ENCODE assay signal across 11 cellular contexts in the genomic region with DNA sequence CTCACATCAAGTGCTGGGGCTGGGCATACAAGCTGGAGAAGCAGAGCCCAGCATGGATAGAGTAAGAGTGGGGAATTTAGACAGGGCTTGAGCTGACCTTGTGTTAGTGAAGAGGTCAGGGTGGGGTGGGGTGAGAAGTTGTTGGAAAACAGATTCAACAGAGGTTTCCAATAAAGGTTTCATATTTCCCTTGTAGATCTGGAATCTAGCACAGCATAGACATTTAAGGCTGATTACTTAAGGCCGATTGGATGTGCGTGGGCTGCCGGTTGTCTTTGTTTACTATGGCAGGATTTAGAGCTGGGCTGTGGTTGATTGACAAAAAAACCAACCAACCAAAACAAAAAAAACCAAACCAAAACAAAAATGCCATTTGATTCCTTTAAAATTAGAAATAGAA.
DNase-seq lines count a peak whose midpoint lies in the region; ATAC-seq and TF ChIP-seq lines count a peak whose summit lies in the region.
"Had no signal": no experiment of that assay in that cellular context is flagged by ENCODE, and none has a peak within 500 bp of the region (broad histone marks: within the 10 kb centered on the region; RNA-seq: fewer than 3 reads in every experiment).

No MANE protein-coding gene starts in this region.

- H3K4me1 ChIP-seq in thoracic aorta (ENCODE audit: control insufficient read depth in 1 of 2, low read depth in 2 of 2), result peaks cover 22 to 75% of the 10 kb centered on the region in 2 donors

- H3K27me3 ChIP-seq in MG63 (no peaks in the 10 kb centered on the region), thoracic aorta (replicated peaks; ENCODE audit: insufficient read depth) (no peaks in the 10 kb centered on the region)

- H3K36me3 ChIP-seq in MG63 (no peaks in the 10 kb centered on the region), thoracic aorta (no peaks in the 10 kb centered on the region)

- peak; percentile 70 for DNase-seq in MG63
- DNase-seq in choroid plexus epithelial cell (ENCODE audit: low read depth), result peak; percentile 86
- DNase-seq in left kidney (ENCODE audit: low read depth, low spot score), result peak; percentile 64
- DNase-seq in thoracic aorta (ENCODE audit: low spot score), result no peak
- no peak for DNase-seq in COLO829 (ENCODE audit: low spot score)
- DNase-seq in DMS114 treated with DMSO at 0.1 percent for 48 hours (lab: John Stamatoyannopoulos, UW; ENCODE audit: unreplicated experiment), result no peak
- DNase-seq: activated CD8-positive, alpha-beta memory T cell treated with anti-CD3 and anti-CD28 coated beads for 24 hours; NCI-H1092 treated with DMSO at 0.1 percent for 48 hours; retina; T-helper 1 cell had no signal

- TF ChIP-seq CTCF in choroid plexus epithelial cell (conservative IDR thresholded peaks at IDR 0.05; ENCODE audit: low read depth, low read length) (no peak), thoracic aorta (IDR thresholded peaks at IDR 0.05) (no peak)

- peak overlapping the region; percentile 78 to 87 for H3K27ac ChIP-seq in thoracic aorta

- no peaks in the 10 kb centered on the region for H3K9me3 ChIP-seq in MG63
- H3K9me3 ChIP-seq in thoracic aorta, result no peaks in the 10 kb centered on the region

- ATAC-seq in thoracic aorta (ENCODE audit: insufficient number of reproducible peaks, low FRiP score, low read depth) (peak; percentile 32), GM21381 (IDR thresholded peaks at IDR 0.05; ENCODE audit: unreplicated experiment) (no peak)

- H3K4me3 ChIP-seq in MG63 (no peak overlapping the region), choroid plexus epithelial cell (ENCODE audit: low read depth, low read length) (no peak overlapping the region), thoracic aorta (no peak overlapping the region)

Comparison
In these comparisons a context has a peak if more than half of its experiments do, and no peak if none do; other contexts are left out.
1. DNase-seq: peak in MG63 (single experiment), choroid plexus epithelial cell (single experiment) and left kidney (single experiment); none in thoracic aorta (single experiment), COLO829 (single experiment) and DMS114 treated with DMSO at 0.1 percent for 48 hours (single experiment).